8 cellular contexts compared by ENCODE assay signal in genomic region chr11:3840870-3841425, GRCh38. TPM values are rescaled to one million over a fixed set of nuclear protein-coding genes. Genes with fewer than 3 reads are reported as not detected.
A peak's percentile ranks its signal among the peaks of the same experiment; 100 is the strongest.
DNase-seq lines count a peak whose midpoint lies in the region; ATAC-seq lines count a peak whose summit lies in the region.

RHOG (minus strand) TSS chr11:3840959; CDS start chr11:3828138, 12,821 bp downstream.

- intact Hi-C loops in left cardiac atrium (cut with DNase I) (no loop called here), posterior vena cava (cut with DNase I) (no loop called here)

- DNase-seq in Daoy (ENCODE audit: low read depth), result peak; percentile 90
- peak; percentile 86 for DNase-seq in RPMI7951 (ENCODE audit: low read depth)
- DNase-seq in amniotic stem cell (lab: John Stamatoyannopoulos, UW), result peak; percentile 65
- DNase-seq in left cardiac atrium, result peak; percentile 88
- DNase-seq in posterior vena cava (ENCODE audit: low spot score), result peak; percentile 97

- ATAC-seq in GM19463 (IDR thresholded peaks at IDR 0.05; ENCODE audit: unreplicated experiment) (peak; percentile 52), HG03565 (IDR thresholded peaks at IDR 0.05; ENCODE audit: unreplicated experiment) (peak; percentile 16), left cardiac atrium (peak; percentile 88 to 89), GM18519 (IDR thresholded peaks at IDR 0.05; ENCODE audit: low FRiP score, unreplicated experiment) (no peak)

RNA-seq across cellular contexts. Expression of gene RHOG, which starts in this region (rescaled TPM):
- total RNA-seq in Daoy (2014; rRNA removed; shearing (Covaris generic)), result 13.4 and 17.3 TPM in 2 replicates
- total RNA-seq in RPMI7951 (2014; rRNA removed; shearing (Covaris generic)), result 26.3 and 27.8 TPM in 2 replicates
- 10 to 100 TPM; 31.1 to 33.3 TPM for total RNA-seq in left cardiac atrium
- 10 to 100 TPM; 52.0 to 55.0 TPM for total RNA-seq in posterior vena cava
